ENCODE assay signal across 11 cellular contexts in the genomic region with DNA sequence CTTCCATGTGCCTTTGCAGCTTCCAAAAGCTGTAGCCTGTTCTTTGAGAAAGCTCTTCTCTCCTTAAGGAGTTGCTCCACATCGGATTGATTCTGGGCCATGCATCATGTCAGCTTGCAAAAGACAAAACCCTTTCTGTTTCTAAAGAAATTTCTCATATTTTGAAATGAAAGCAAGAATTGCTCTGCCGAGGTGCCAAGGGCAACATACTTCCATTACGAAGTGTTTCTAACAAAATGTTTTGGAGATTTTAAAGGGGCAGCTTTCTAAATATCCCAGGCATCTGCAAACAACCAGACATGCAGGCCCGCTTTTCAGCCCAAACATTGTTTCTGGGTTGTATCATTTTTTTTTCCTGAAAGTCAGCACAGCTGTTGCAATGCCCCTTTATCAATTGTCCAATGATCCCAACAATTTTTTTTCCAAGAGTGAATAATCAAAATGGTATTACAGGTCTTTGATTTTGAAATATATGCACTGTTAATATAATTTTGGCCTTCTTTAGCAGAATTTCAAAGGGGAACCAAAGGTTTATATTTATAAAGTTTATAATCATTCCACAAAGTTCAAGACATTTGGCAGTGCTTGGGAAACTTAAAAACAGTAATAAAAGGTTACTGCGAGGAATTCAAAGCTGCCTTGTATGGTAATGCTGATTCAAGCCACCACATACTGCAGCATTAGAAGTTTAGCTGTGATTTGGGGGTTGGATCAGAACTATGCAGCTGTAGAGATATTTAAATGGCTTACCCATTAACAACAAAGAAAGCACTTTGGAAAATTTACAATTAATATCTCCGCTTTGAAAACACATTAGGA.
A peak's percentile ranks its signal among the peaks of the same experiment; 100 is the strongest.
DNase-seq lines count a peak whose midpoint lies in the region; ATAC-seq and TF ChIP-seq lines count a peak whose summit lies in the region.
"Had no signal": no experiment of that assay in that cellular context is flagged by ENCODE, and none has a peak within 500 bp of the region (broad histone marks: within the 10 kb centered on the region; RNA-seq: fewer than 3 reads in every experiment).

No MANE protein-coding gene starts in this region.

- no peak for TF ChIP-seq CTCF in AG10803 (conservative IDR thresholded peaks at IDR 0.05; ENCODE audit: low read length)
- TF ChIP-seq CTCF in psoas muscle (IDR thresholded peaks at IDR 0.05): no peak

- DNase-seq in AG10803 (ENCODE audit: low read depth) (peak; percentile 70), SK-N-MC (ENCODE audit: low read depth, low spot score) (no peak), fibroblast of the conjunctiva (ENCODE audit: low read depth) (peak; percentile 63), psoas muscle (no peak), NCI-H1417 (lab: John Stamatoyannopoulos, UW) (no peak)
- DNase-seq in stimulated activated naive CD4-positive, alpha-beta T cell treated with Interleukin-2 at 50 U/mL for 16 hours (lab: John Stamatoyannopoulos, UW): no peak
- DNase-seq in activated CD4-positive, alpha-beta T cell treated with anti-CD3 and anti-CD28 coated beads, Interleukin-2, amount 50 U/mL, for 1 hour: no peak
- no peak for DNase-seq in stimulated activated CD8-positive, alpha-beta memory T cell treated with anti-CD3 and anti-CD28 coated beads, Interleukin-4, amount 100 ng/mL, for 48 hours
- DNase-seq: activated T-cell treated with anti-CD3 and anti-CD28 coated beads, Interleukin-2, amount 50 U/mL, for 48 hours; CD8-positive, alpha-beta memory T cell; stimulated activated CD4-positive, alpha-beta T cell treated with anti-CD3 and anti-CD28 coated beads, Interleukin-2, amount 100 ng/mL, for 48 hours had no signal

- no peaks in the 10 kb centered on the region for H3K9me3 ChIP-seq in SK-N-MC (ENCODE audit: low read depth, low read length)
- H3K9me3 ChIP-seq in psoas muscle: no peaks in the 10 kb centered on the region

- H3K27ac ChIP-seq in SK-N-MC: peak overlapping the region; percentile 68
- peak overlapping the region; percentile 81 for H3K27ac ChIP-seq in psoas muscle

- H3K4me3 ChIP-seq in AG10803 (ENCODE audit: low read length) (peak overlapping the region; percentile 27), SK-N-MC (peak overlapping the region; percentile 16; the same call in 1 of the 2 replicates), psoas muscle (no peak overlapping the region)

- H3K4me1 ChIP-seq in psoas muscle: peaks cover 30% of the 10 kb centered on the region

- intact Hi-C loops in psoas muscle (cut with DNase I): loop anchor here (5.0 kb wide), 2 partner anchors 46 to 536 kb away; no protein-coding TSS in a partner anchor

- peak overlapping the region; percentile 43 for H3K9ac ChIP-seq in SK-N-MC (ENCODE audit: insufficient read length)

- 21 to 37% (median 21%) methylated on average over 6 of the region's 6 CpGs for WGBS in psoas muscle, 3 donors

- ATAC-seq in psoas muscle: peak; percentile 7 to 23 (median 9)

- H3K36me3 ChIP-seq in SK-N-MC (ENCODE audit: insufficient read depth, low read length) (no peaks in the 10 kb centered on the region), psoas muscle (ENCODE audit: insufficient read depth in 1 of 2, low read depth in 1 of 2) (no peaks in the 10 kb centered on the region)

- H3K27me3 ChIP-seq in psoas muscle (ENCODE audit: insufficient read depth in 3 of 3, low read length in 2 of 3): no peaks in the 10 kb centered on the region

Comparison
In these comparisons a context has a peak if more than half of its experiments do, and no peak if none do; other contexts are left out.
1. DNase-seq: peak in AG10803 (single experiment) and fibroblast of the conjunctiva (single experiment); none in SK-N-MC (single experiment), psoas muscle (0 of 2), stimulated activated naive CD4-positive, alpha-beta T cell treated with Interleukin-2 at 50 U/mL for 16 hours (single experiment), NCI-H1417 (0 of 3), activated CD4-positive, alpha-beta T cell treated with anti-CD3 and anti-CD28 coated beads, Interleukin-2, amount 50 U/mL, for 1 hour (single experiment) and stimulated activated CD8-positive, alpha-beta memory T cell treated with anti-CD3 and anti-CD28 coated beads, Interleukin-4, amount 100 ng/mL, for 48 hours (single experiment).